ENCODE assay signal across 22 cellular contexts in the genomic region with DNA sequence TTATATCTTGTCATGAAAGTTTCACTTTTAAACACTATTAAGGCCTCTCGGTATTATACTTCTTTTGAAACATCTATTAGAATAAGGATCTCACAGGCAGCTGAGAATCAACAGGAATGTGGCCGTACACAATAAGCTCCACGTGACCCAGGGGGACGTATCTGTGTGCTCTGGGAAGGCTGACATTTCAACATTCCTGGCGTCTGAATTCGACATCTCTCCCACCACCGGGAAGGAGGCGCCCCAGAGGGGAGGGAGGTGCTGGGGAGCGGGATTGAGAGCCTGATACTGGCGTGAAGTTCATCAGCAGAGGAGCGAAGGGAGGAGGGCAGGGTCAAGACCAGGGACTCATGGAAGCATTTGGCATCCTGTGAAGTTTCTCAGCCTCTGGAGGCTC.
DNase-seq lines count a peak whose midpoint lies in the region; TF ChIP-seq lines count a peak whose summit lies in the region.
"Had no signal": no experiment of that assay in that cellular context is flagged by ENCODE, and none has a peak within 500 bp of the region (broad histone marks: within the 10 kb centered on the region; RNA-seq: fewer than 3 reads in every experiment).

No MANE protein-coding gene starts in this region.

- whole genome bisulfite sequencing in hepatocyte (ENCODE audit: low lambda C conversion rate, missing lambda C conversion rate): 17% methylated on average over 11 of the region's 11 CpGs

- no peaks in the 10 kb centered on the region for H4K20me1 ChIP-seq in hepatocyte (ENCODE audit: insufficient read depth, poor library complexity, severe bottlenecking)

- H2AFZ ChIP-seq in hepatocyte: no peak overlapping the region

- no peaks in the 10 kb centered on the region for H3K9me2 ChIP-seq in hepatocyte (replicated peaks; ENCODE audit: insufficient read depth)

- peak overlapping the region; percentile 94 for H3K27ac ChIP-seq in SJCRH30
- no peak overlapping the region for H3K27ac ChIP-seq in hepatocyte
- H3K27ac ChIP-seq: ascending aorta, colonic mucosa, RWPE1 had no signal

- H3K4me1 Mint-ChIP-seq in progenitor cell of endocrine pancreas (ENCODE audit: low read depth): peaks cover 4% of the 10 kb centered on the region

- TF ChIP-seq CTCF in hepatocyte (IDR thresholded peaks at IDR 0.05; ENCODE audit: poor library complexity) (no peak), progenitor cell of endocrine pancreas (IDR thresholded peaks at IDR 0.05; ENCODE audit: unreplicated experiment) (no peak)

- H3K4me2 ChIP-seq in hepatocyte: peak overlapping the region; percentile 33

- H3K4me1 ChIP-seq in SJCRH30: peaks cover 31% of the 10 kb centered on the region
- no peaks in the 10 kb centered on the region for H3K4me1 ChIP-seq in hepatocyte (ENCODE audit: insufficient read depth)
- H3K4me1 ChIP-seq: ascending aorta, colonic mucosa had no signal

- H3K9me3 Mint-ChIP-seq in progenitor cell of endocrine pancreas (ENCODE audit: low read depth): no peaks in the 10 kb centered on the region

- no peak overlapping the region for H3K4me3 ChIP-seq in H7 (ENCODE audit: insufficient read depth, low read depth, low read length)
- peak overlapping the region; percentile 45 for H3K4me3 ChIP-seq in SJCRH30
- no peak overlapping the region for H3K4me3 ChIP-seq in hepatocyte
- H3K4me3 ChIP-seq: ascending aorta, colonic mucosa had no signal

- H3K27me3 Mint-ChIP-seq in progenitor cell of endocrine pancreas: peaks cover 61% of the 10 kb centered on the region

- peak overlapping the region; percentile 85 for H3K27ac Mint-ChIP-seq in progenitor cell of endocrine pancreas
- H3K27ac Mint-ChIP-seq: stimulated activated naive B cell treated with anti-CD40 and anti-IgM and Interleukin-4, amounts not matched to agents 10 μg/mL and 1 μg/mL and 100 μg/mL, for 72 hours had no signal

- no peaks in the 10 kb centered on the region for H3K79me2 ChIP-seq in hepatocyte

- H3K36me3 Mint-ChIP-seq in progenitor cell of endocrine pancreas (ENCODE audit: insufficient read depth): peaks cover 2% of the 10 kb centered on the region
- H3K36me3 Mint-ChIP-seq: stimulated activated naive B cell treated with anti-CD40 and anti-IgM and Interleukin-4, amounts not matched to agents 10 μg/mL and 1 μg/mL and 100 μg/mL, for 72 hours had no signal

- H3K36me3 ChIP-seq in H7 (replicated peaks; ENCODE audit: control insufficient read depth, insufficient read depth, low read length): no peaks in the 10 kb centered on the region
- no peaks in the 10 kb centered on the region for H3K36me3 ChIP-seq in SJCRH30
- H3K36me3 ChIP-seq in hepatocyte (replicated peaks; ENCODE audit: insufficient read depth, low read depth): no peaks in the 10 kb centered on the region
- H3K36me3 ChIP-seq: ascending aorta, colonic mucosa had no signal

- DNase-seq in H7: peak; percentile 89
- DNase-seq in SJCRH30: peak; percentile 90 to 94
- peak; percentile 39 for DNase-seq in hepatocyte (ENCODE audit: low spot score)
- peak; percentile 37 for DNase-seq in progenitor cell of endocrine pancreas (ENCODE audit: low spot score, unreplicated experiment)
- no peak for DNase-seq in NCI-H1092 (lab: John Stamatoyannopoulos, UW)
- no peak for DNase-seq in NCI-H82 treated with DMSO at 0.1 percent for 48 hours (lab: John Stamatoyannopoulos, UW; ENCODE audit: unreplicated experiment)
- DNase-seq in SHP77 treated with DMSO at 0.1 percent for 48 hours (lab: John Stamatoyannopoulos, UW): no peak
- DNase-seq: activated CD4-positive, alpha-beta T cell treated with anti-CD3 and anti-CD28 coated beads, Interleukin-2, amount 50 U/mL, for 4 hours; activated gamma-delta T cell treated with Interleukin-2 at 50 U/mL for 16 hours; colonic mucosa; DMS79; foreskin fibroblast; Karpas-422; kidney glomerular epithelial cell; midbrain; NCI-H1048; NCI-H2081; NCI-H510A; occipital lobe; stimulated activated naive B cell treated with anti-CD40 and anti-IgM and Interleukin-4, amounts not matched to agents 10 μg/mL and 1 μg/mL and 100 μg/mL, for 72 hours had no signal

- H3K4me3 Mint-ChIP-seq in progenitor cell of endocrine pancreas (ENCODE audit: low read depth): peak overlapping the region; percentile 7
- H3K4me3 Mint-ChIP-seq: stimulated activated naive B cell treated with anti-CD40 and anti-IgM and Interleukin-4, amounts not matched to agents 10 μg/mL and 1 μg/mL and 100 μg/mL, for 72 hours had no signal

- no peaks in the 10 kb centered on the region for H3K27me3 ChIP-seq in H7 (ENCODE audit: control insufficient read depth, insufficient read depth, low read length)
- no peaks in the 10 kb centered on the region for H3K27me3 ChIP-seq in SJCRH30
- H3K27me3 ChIP-seq in hepatocyte: peaks cover 5% of the 10 kb centered on the region
- H3K27me3 ChIP-seq: ascending aorta, colonic mucosa had no signal

- H3K9me3 ChIP-seq in SJCRH30 (replicated peaks) (no peaks in the 10 kb centered on the region), hepatocyte (ENCODE audit: low read depth) (no peaks in the 10 kb centered on the region)
- H3K9me3 ChIP-seq: ascending aorta, colonic mucosa had no signal

Comparison
In these comparisons a context has a peak if more than half of its experiments do, and no peak if none do; other contexts are left out.
1. DNase-seq: peak in H7 (single experiment), SJCRH30 (2 of 2), hepatocyte (single experiment) and progenitor cell of endocrine pancreas (single experiment); none in NCI-H1092 (single experiment), NCI-H82 treated with DMSO at 0.1 percent for 48 hours (single experiment) and SHP77 treated with DMSO at 0.1 percent for 48 hours (single experiment).